Comparison of ENCODE assay signal across 1 cellular context in genomic region chr10:73774637-73775036, GRCh38.
TF ChIP-seq lines count a peak whose summit lies in the region.

No MANE protein-coding gene starts in this region.

TF ChIP-seq in HepG2, 621 proteins besides CTCF, POLR2A, EP300 and RAD21:
- TF ChIP-seq ZNF503 (CRISPR knock-in tag; IDR thresholded peaks at IDR 0.05): no peak
- TF ChIP-seq ZNF577 (CRISPR knock-in tag; IDR thresholded peaks at IDR 0.05; ENCODE audit: borderline replicate concordance, low read depth): no peak
- no peak for TF ChIP-seq SIX4 (CRISPR knock-in tag; IDR thresholded peaks at IDR 0.05)
- 0 out of 2 replicates have a peak, but pooled peaks have one; percentile 46 for TF ChIP-seq KDM5A (IDR thresholded peaks at IDR 0.05; ENCODE audit: borderline replicate concordance, low read length)
- TF ChIP-seq TGIF2 (CRISPR knock-in tag; IDR thresholded peaks at IDR 0.05): no peak
- TF ChIP-seq REXO4 (CRISPR knock-in tag; IDR thresholded peaks at IDR 0.05; ENCODE audit: borderline replicate concordance): no peak
- peak; percentile 32; the same call in 1 of the 2 replicates for TF ChIP-seq STAG1 (CRISPR knock-in tag; IDR thresholded peaks at IDR 0.05)
- TF ChIP-seq, protein P1, sequence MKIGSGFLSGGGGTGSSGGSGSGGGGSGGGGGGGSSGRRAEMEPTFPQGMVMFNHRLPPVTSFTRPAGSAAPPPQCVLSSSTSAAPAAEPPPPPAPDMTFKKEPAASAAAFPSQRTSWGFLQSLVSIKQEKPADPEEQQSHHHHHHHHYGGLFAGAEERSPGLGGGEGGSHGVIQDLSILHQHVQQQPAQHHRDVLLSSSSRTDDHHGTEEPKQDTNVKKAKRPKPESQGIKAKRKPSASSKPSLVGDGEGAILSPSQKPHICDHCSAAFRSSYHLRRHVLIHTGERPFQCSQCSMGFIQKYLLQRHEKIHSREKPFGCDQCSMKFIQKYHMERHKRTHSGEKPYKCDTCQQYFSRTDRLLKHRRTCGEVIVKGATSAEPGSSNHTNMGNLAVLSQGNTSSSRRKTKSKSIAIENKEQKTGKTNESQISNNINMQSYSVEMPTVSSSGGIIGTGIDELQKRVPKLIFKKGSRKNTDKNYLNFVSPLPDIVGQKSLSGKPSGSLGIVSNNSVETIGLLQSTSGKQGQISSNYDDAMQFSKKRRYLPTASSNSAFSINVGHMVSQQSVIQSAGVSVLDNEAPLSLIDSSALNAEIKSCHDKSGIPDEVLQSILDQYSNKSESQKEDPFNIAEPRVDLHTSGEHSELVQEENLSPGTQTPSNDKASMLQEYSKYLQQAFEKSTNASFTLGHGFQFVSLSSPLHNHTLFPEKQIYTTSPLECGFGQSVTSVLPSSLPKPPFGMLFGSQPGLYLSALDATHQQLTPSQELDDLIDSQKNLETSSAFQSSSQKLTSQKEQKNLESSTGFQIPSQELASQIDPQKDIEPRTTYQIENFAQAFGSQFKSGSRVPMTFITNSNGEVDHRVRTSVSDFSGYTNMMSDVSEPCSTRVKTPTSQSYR (CRISPR knock-in tag; IDR thresholded peaks at IDR 0.05; ENCODE audit: borderline replicate concordance): no peak
TF ChIP-seq in HepG2: peak in this region for 2.
